In genomic region chr6:32609731-32610640, GRCh38 we compare ENCODE assay signal across 8 cellular contexts. TPM values are rescaled to one million over a fixed set of nuclear protein-coding genes. Genes with fewer than 3 reads are reported as not detected.
DNase-seq lines count a peak whose midpoint lies in the region; ATAC-seq and TF ChIP-seq lines count a peak whose summit lies in the region.

No MANE protein-coding gene starts in this region.

- CTCF ChIA-PET in Calu3 (lab: Charles Lee) = interaction anchor here (0.7 to 1.3 kb wide), 3 partner anchors 11 to 356 kb away, joined by 3 to 4 read pairs (median 4); no protein-coding TSS in a partner anchor
- CTCF ChIA-PET in OCI-LY7 (lab: Charles Lee; ENCODE audit: unreplicated experiment) = no interaction called here

- H3K27me3 ChIP-seq in osteoblast (ENCODE audit: insufficient read depth, low read length) = peaks cover 4% of the 10 kb centered on the region

- H3K9me3 ChIP-seq in OCI-LY7 (ENCODE audit: low read length) = no peaks in the 10 kb centered on the region
- H3K9me3 ChIP-seq in osteoblast (ENCODE audit: low read depth, low read length) = no peaks in the 10 kb centered on the region

- H3K4me3 Mint-ChIP-seq in Calu3 (ENCODE audit: low read depth, unreplicated experiment) = no peak overlapping the region

- H3K9me2 ChIP-seq in OCI-LY7 (ENCODE audit: insufficient read depth, low read length) = no peaks in the 10 kb centered on the region

- TSS peak; percentile 99 for BruUV-seq in Calu3 (replicated peaks; lab: Mats Ljungman, UMichigan)
- BruUV-seq in OCI-LY7 (replicated peaks; lab: Mats Ljungman, UMichigan) = TSS peak; percentile 99

- H3K4me3 ChIP-seq in OCI-LY7 (ENCODE audit: low read depth, low read length, poor library complexity, severe bottlenecking) (peak overlapping the region; percentile 59), osteoblast (ENCODE audit: insufficient read depth, low read length) (no peak overlapping the region)

- H2AFZ ChIP-seq in OCI-LY7 (ENCODE audit: low read length) (peak overlapping the region; percentile 94), osteoblast (ENCODE audit: low read length) (no peak overlapping the region)

- peaks cover 5% of the 10 kb centered on the region for H3K36me3 Mint-ChIP-seq in Calu3 (ENCODE audit: insufficient read depth, unreplicated experiment)

- H3K4me2 ChIP-seq in OCI-LY7 (ENCODE audit: low read length) (peak overlapping the region; percentile 80), osteoblast (ENCODE audit: insufficient read depth, low read length) (peak overlapping the region; percentile 58)

- no peaks in the 10 kb centered on the region for H3K36me3 ChIP-seq in OCI-LY7 (ENCODE audit: insufficient read depth, low read length)
- no peaks in the 10 kb centered on the region for H3K36me3 ChIP-seq in osteoblast (ENCODE audit: insufficient read depth, low read length)

- no peak for TF ChIP-seq CTCF in Calu3 (IDR thresholded peaks at IDR 0.05; ENCODE audit: unreplicated experiment)
- TF ChIP-seq CTCF in OCI-LY7 (conservative IDR thresholded peaks at IDR 0.05; ENCODE audit: low read length) = no peak
- TF ChIP-seq CTCF in osteoblast (IDR thresholded peaks at IDR 0.05; ENCODE audit: extremely low read depth, low read depth, low read length) = no peak

- H3K27ac ChIP-seq in OCI-LY7 (ENCODE audit: low read depth, low read length, poor library complexity, severe bottlenecking) = peak overlapping the region; percentile 88
- H3K27ac ChIP-seq in osteoblast (ENCODE audit: low read depth, low read length) = peak overlapping the region; percentile 41

- POLR2A ChIA-PET in OCI-LY7 (lab: Charles Lee) = interaction anchor here (0.6 to 1.3 kb wide), 4 partner anchors 10 to 46 kb away, joined by 3 to 6 read pairs (median 4); no protein-coding TSS in a partner anchor

- H4K20me1 ChIP-seq in OCI-LY7 (ENCODE audit: insufficient read depth, low read length) (no peaks in the 10 kb centered on the region), osteoblast (ENCODE audit: insufficient read depth, low read length) (no peaks in the 10 kb centered on the region)

- no peak overlapping the region for H3K27ac Mint-ChIP-seq in Calu3 (ENCODE audit: unreplicated experiment)

- ATAC-seq in HG03196 (IDR thresholded peaks at IDR 0.05; ENCODE audit: unreplicated experiment) = peak; percentile 89

- H3K79me2 ChIP-seq in OCI-LY7 (ENCODE audit: insufficient read depth, low read depth, low read length) (no peaks in the 10 kb centered on the region), osteoblast (ENCODE audit: insufficient read depth, low read length) (no peaks in the 10 kb centered on the region)

- peaks cover 2% of the 10 kb centered on the region for H3K9me3 Mint-ChIP-seq in Calu3 (ENCODE audit: low read depth, unreplicated experiment)

- peaks cover 8% of the 10 kb centered on the region for H3K4me1 Mint-ChIP-seq in Calu3 (ENCODE audit: low read depth, unreplicated experiment)

- peaks cover 19% of the 10 kb centered on the region for H3K4me1 ChIP-seq in OCI-LY7 (ENCODE audit: insufficient read depth, low read length, poor library complexity, severe bottlenecking)
- peaks cover 3% of the 10 kb centered on the region for H3K4me1 ChIP-seq in osteoblast (ENCODE audit: insufficient read depth, low read length)

- no peaks in the 10 kb centered on the region for H3K27me3 Mint-ChIP-seq in Calu3 (ENCODE audit: unreplicated experiment)

- DNase-seq in Calu3 = peak; percentile 62
- DNase-seq in GM19240 (ENCODE audit: insufficient read length, low spot score) = peak; percentile 21
- peak; percentile 94 for DNase-seq in OCI-LY7 (ENCODE audit: low spot score)
- peak; percentile 74 for DNase-seq in activated effector memory CD4-positive, alpha-beta T cell treated with anti-CD3 and anti-CD28 coated beads, Interleukin-2, amount 50 U/mL, for 16 hours
- DNase-seq in germinal center (ENCODE audit: low spot score) = peak; percentile 78
- peak; percentile 65 for DNase-seq in osteoblast (ENCODE audit: insufficient read length, low spot score, missing footprints)
- DNase-seq in NCI-H1694 treated with DMSO at 0.1 percent for 48 hours (lab: John Stamatoyannopoulos, UW) = no peak

- intact Hi-C loops in Calu3 (cut with micrococcal nuclease; ENCODE audit: unreplicated experiment) (no loop called here), OCI-LY7 (cut with micrococcal nuclease; ENCODE audit: unreplicated experiment) (no loop called here)

RNA-seq across cellular contexts. Expression of gene HLA-DRB1, which starts 20.3 kb away (rescaled TPM):
- total RNA-seq in Calu3 (2022) (111 and 141 TPM in 2 replicates), OCI-LY7 (2022) (98.1 and 111 TPM in 2 replicates), osteoblast (1.1 and 19.7 TPM in 2 replicates)
- total RNA-seq in OCI-LY7 (2014; rRNA removed; shearing (Covaris generic)) = 132 and 156 TPM in 2 replicates

RNA-seq across cellular contexts. Expression of gene HLA-DQA1, which starts 27.2 kb away (rescaled TPM):
- 6.9 and 12.9 TPM in 2 replicates for total RNA-seq in Calu3 (2022)
- 0.79 and 1.6 TPM in 2 replicates for total RNA-seq in OCI-LY7 (2014; rRNA removed; shearing (Covaris generic))
- 31.2 and 32.3 TPM in 2 replicates for total RNA-seq in OCI-LY7 (2022)
- total RNA-seq in osteoblast = 0.29 TPM in 1 of 2 replicates, not detected in the other

RNA-seq across cellular contexts. Expression of gene HLA-DQB1, which starts 56.5 kb away (rescaled TPM):
- 139 and 190 TPM in 2 replicates for total RNA-seq in Calu3 (2022)
- total RNA-seq in OCI-LY7 (2014; rRNA removed; shearing (Covaris generic)) = 1.2 and 10.5 TPM in 2 replicates
- 16.5 and 20.9 TPM in 2 replicates for total RNA-seq in OCI-LY7 (2022)
- under 0.01 and 6.5 TPM in 2 replicates for total RNA-seq in osteoblast
